1 cellular context compared by ENCODE assay signal in the genomic region with DNA sequence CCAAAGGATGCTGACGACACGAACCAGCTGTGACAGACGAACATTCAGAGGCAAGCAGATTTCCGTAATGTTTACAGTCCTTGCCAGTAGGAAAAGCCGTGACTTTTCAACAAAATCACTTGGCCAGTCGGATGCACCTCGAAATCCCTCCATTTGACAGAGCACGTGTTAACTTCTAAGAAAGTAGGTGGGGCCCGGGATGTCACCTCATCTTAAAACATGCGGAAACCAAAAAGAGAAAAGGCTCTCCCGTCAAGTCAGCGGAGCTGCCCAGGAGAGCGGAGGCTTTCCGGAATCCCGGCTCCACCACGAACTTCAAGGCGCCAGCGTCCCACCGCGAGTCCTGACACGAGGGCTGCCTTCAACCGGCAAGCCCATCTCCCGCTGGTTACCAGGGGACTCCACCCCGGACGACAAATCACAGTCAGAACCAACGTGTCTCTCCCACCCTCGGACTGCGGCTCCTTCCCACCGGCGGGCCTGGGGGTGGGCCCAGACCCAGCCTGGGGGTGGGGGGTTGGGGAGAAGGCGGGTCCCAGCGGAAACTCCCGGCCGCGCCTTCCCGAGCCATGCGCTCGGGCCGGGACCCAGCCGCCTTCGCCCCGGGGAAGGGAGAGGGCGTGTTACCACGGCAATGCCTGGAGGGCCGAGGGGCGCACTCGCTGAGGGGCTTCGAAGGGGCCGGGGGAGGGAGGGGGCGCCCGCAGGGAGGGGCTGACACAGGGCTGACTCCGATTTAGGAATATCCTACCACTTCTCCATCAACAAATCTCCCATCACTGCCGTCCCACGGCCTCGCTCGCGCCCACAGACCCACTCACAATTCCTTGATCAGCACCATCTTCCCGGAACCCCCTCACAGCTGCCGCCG.
TF ChIP-seq lines count a peak whose summit lies in the region.

No MANE protein-coding gene starts in this region.

TF ChIP-seq in GM23338, 12 proteins besides CTCF, POLR2A, EP300 and RAD21 (continued from another document):
- TF ChIP-seq, protein P1, sequence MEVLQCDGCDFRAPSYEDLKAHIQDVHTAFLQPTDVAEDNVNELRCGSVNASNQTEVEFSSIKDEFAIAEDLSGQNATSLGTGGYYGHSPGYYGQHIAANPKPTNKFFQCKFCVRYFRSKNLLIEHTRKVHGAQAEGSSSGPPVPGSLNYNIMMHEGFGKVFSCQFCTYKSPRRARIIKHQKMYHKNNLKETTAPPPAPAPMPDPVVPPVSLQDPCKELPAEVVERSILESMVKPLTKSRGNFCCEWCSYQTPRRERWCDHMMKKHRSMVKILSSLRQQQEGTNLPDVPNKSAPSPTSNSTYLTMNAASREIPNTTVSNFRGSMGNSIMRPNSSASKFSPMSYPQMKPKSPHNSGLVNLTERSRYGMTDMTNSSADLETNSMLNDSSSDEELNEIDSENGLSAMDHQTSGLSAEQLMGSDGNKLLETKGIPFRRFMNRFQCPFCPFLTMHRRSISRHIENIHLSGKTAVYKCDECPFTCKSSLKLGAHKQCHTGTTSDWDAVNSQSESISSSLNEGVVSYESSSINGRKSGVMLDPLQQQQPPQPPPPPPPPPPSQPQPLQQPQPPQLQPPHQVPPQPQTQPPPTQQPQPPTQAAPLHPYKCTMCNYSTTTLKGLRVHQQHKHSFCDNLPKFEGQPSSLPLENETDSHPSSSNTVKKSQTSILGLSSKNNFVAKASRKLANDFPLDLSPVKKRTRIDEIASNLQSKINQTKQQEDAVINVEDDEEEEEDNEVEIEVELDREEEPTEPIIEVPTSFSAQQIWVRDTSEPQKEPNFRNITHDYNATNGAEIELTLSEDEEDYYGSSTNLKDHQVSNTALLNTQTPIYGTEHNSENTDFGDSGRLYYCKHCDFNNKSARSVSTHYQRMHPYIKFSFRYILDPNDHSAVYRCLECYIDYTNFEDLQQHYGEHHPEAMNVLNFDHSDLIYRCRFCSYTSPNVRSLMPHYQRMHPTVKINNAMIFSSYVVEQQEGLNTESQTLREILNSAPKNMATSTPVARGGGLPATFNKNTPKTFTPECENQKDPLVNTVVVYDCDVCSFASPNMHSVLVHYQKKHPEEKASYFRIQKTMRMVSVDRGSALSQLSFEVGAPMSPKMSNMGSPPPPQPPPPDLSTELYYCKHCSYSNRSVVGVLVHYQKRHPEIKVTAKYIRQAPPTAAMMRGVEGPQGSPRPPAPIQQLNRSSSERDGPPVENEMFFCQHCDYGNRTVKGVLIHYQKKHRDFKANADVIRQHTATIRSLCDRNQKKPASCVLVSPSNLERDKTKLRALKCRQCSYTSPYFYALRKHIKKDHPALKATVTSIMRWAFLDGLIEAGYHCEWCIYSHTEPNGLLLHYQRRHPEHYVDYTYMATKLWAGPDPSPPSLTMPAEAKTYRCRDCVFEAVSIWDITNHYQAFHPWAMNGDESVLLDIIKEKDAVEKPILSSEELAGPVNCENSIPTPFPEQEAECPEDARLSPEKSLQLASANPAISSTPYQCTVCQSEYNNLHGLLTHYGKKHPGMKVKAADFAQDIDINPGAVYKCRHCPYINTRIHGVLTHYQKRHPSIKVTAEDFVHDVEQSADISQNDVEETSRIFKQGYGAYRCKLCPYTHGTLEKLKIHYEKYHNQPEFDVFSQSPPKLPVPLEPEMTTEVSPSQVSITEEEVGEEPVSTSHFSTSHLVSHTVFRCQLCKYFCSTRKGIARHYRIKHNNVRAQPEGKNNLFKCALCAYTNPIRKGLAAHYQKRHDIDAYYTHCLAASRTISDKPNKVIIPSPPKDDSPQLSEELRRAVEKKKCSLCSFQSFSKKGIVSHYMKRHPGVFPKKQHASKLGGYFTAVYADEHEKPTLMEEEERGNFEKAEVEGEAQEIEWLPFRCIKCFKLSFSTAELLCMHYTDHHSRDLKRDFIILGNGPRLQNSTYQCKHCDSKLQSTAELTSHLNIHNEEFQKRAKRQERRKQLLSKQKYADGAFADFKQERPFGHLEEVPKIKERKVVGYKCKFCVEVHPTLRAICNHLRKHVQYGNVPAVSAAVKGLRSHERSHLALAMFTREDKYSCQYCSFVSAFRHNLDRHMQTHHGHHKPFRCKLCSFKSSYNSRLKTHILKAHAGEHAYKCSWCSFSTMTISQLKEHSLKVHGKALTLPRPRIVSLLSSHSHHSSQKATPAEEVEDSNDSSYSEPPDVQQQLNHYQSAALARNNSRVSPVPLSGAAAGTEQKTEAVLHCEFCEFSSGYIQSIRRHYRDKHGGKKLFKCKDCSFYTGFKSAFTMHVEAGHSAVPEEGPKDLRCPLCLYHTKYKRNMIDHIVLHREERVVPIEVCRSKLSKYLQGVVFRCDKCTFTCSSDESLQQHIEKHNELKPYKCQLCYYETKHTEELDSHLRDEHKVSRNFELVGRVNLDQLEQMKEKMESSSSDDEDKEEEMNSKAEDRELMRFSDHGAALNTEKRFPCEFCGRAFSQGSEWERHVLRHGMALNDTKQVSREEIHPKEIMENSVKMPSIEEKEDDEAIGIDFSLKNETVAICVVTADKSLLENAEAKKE (CRISPR knock-in tag; IDR thresholded peaks at IDR 0.05): no peak
- TF ChIP-seq, protein P2, sequence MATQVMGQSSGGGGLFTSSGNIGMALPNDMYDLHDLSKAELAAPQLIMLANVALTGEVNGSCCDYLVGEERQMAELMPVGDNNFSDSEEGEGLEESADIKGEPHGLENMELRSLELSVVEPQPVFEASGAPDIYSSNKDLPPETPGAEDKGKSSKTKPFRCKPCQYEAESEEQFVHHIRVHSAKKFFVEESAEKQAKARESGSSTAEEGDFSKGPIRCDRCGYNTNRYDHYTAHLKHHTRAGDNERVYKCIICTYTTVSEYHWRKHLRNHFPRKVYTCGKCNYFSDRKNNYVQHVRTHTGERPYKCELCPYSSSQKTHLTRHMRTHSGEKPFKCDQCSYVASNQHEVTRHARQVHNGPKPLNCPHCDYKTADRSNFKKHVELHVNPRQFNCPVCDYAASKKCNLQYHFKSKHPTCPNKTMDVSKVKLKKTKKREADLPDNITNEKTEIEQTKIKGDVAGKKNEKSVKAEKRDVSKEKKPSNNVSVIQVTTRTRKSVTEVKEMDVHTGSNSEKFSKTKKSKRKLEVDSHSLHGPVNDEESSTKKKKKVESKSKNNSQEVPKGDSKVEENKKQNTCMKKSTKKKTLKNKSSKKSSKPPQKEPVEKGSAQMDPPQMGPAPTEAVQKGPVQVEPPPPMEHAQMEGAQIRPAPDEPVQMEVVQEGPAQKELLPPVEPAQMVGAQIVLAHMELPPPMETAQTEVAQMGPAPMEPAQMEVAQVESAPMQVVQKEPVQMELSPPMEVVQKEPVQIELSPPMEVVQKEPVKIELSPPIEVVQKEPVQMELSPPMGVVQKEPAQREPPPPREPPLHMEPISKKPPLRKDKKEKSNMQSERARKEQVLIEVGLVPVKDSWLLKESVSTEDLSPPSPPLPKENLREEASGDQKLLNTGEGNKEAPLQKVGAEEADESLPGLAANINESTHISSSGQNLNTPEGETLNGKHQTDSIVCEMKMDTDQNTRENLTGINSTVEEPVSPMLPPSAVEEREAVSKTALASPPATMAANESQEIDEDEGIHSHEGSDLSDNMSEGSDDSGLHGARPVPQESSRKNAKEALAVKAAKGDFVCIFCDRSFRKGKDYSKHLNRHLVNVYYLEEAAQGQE (IDR thresholded peaks at IDR 0.05; ENCODE audit: unreplicated experiment): no peak
- TF ChIP-seq STAT1 (IDR thresholded peaks at IDR 0.05; ENCODE audit: unreplicated experiment) (no peak), NANOG (IDR thresholded peaks at IDR 0.05; ENCODE audit: borderline replicate concordance) (no peak)
